ENCODE assay signal across 13 cellular contexts in genomic region chr13:94154362-94154761, GRCh38.
DNase-seq lines count a peak whose midpoint lies in the region; ATAC-seq and TF ChIP-seq lines count a peak whose summit lies in the region.
"Had no signal": no experiment of that assay in that cellular context is flagged by ENCODE, and none has a peak within 500 bp of the region (broad histone marks: within the 10 kb centered on the region; RNA-seq: fewer than 3 reads in every experiment).

No MANE protein-coding gene starts in this region.

- H3K9me3 ChIP-seq in hepatocyte (ENCODE audit: low read depth), result no peaks in the 10 kb centered on the region

- peaks cover 6% of the 10 kb centered on the region for H3K36me3 Mint-ChIP-seq in mesothelial cell of epicardium
- no peaks in the 10 kb centered on the region for H3K36me3 Mint-ChIP-seq in naive thymus-derived CD8-positive, alpha-beta T cell
- H3K36me3 Mint-ChIP-seq: neural progenitor cell had no signal

- WGBS in hepatocyte (ENCODE audit: low lambda C conversion rate, missing lambda C conversion rate), result 88% methylated on average over 1 of the region's 1 CpG

- H3K4me2 ChIP-seq in hepatocyte, result no peak overlapping the region
- H3K4me2 ChIP-seq: BLaER1 treated with 17β-estradiol and CSF1 and Interleukin-3, amounts not matched to agents 10 nM and 100 nM; neural progenitor cell had no signal

- no peak overlapping the region for H3K4me3 Mint-ChIP-seq in mesothelial cell of epicardium
- no peak overlapping the region for H3K4me3 Mint-ChIP-seq in naive thymus-derived CD8-positive, alpha-beta T cell
- H3K4me3 Mint-ChIP-seq: neural progenitor cell had no signal

- no peak for ATAC-seq in naive thymus-derived CD8-positive, alpha-beta T cell

- CTCF ChIA-PET in GM10248 (lab: Yijun Ruan, JAX), result no interaction called here

- TF ChIP-seq CTCF in LNCaP clone FGC (IDR thresholded peaks at IDR 0.05; ENCODE audit: control insufficient read depth, extremely low read depth, insufficient read depth) (no peak), mesothelial cell of epicardium (IDR thresholded peaks at IDR 0.05; ENCODE audit: unreplicated experiment) (no peak), GM10248 (IDR thresholded peaks at IDR 0.05; ENCODE audit: control extremely low read depth, extremely low read depth, low read depth, missing control alignments) (no peak), hepatocyte (IDR thresholded peaks at IDR 0.05; ENCODE audit: poor library complexity) (no peak)

- POLR2A ChIA-PET in naive thymus-derived CD8-positive, alpha-beta T cell (lab: Charles Lee), result no interaction called here
- POLR2A ChIA-PET in GM10248 (lab: Yijun Ruan, JAX), result no interaction called here

- H3K36me3 ChIP-seq in hepatocyte (replicated peaks; ENCODE audit: insufficient read depth, low read depth), result no peaks in the 10 kb centered on the region
- H3K36me3 ChIP-seq: BLaER1 treated with 17β-estradiol and CSF1 and Interleukin-3, amounts not matched to agents 10 nM and 100 nM; neural progenitor cell had no signal

- H3K27ac ChIP-seq in hepatocyte, result no peak overlapping the region
- H3K27ac ChIP-seq: BLaER1 treated with 17β-estradiol and CSF1 and Interleukin-3, amounts not matched to agents 10 nM and 100 nM; dorsolateral prefrontal cortex; neural progenitor cell had no signal

- H4K20me1 ChIP-seq in hepatocyte (ENCODE audit: insufficient read depth, poor library complexity, severe bottlenecking), result no peaks in the 10 kb centered on the region
- H4K20me1 ChIP-seq: BLaER1 treated with 17β-estradiol and CSF1 and Interleukin-3, amounts not matched to agents 10 nM and 100 nM had no signal

- H3K27me3 Mint-ChIP-seq in mesothelial cell of epicardium (ENCODE audit: low read depth), result no peaks in the 10 kb centered on the region
- peaks cover 4 to 28% (median 7%) of the 10 kb centered on the region in 5 donors for H3K27me3 Mint-ChIP-seq in naive thymus-derived CD8-positive, alpha-beta T cell

- peak overlapping the region; percentile 2 for H3K27ac Mint-ChIP-seq in mesothelial cell of epicardium
- H3K27ac Mint-ChIP-seq in naive thymus-derived CD8-positive, alpha-beta T cell, result no peak overlapping the region
- H3K27ac Mint-ChIP-seq: neural progenitor cell had no signal

- no peaks in the 10 kb centered on the region for H3K9me2 ChIP-seq in hepatocyte (replicated peaks; ENCODE audit: insufficient read depth)

- H3K4me3 ChIP-seq in LNCaP clone FGC (ENCODE audit: low read depth, low read length) (no peak overlapping the region), hepatocyte (no peak overlapping the region)
- H3K4me3 ChIP-seq: BLaER1 treated with 17β-estradiol and CSF1 and Interleukin-3, amounts not matched to agents 10 nM and 100 nM; dorsolateral prefrontal cortex; neural progenitor cell had no signal

- H3K79me2 ChIP-seq in hepatocyte, result no peaks in the 10 kb centered on the region

- H3K27me3 ChIP-seq in hepatocyte, result no peaks in the 10 kb centered on the region
- H3K27me3 ChIP-seq: BLaER1 treated with 17β-estradiol and CSF1 and Interleukin-3, amounts not matched to agents 10 nM and 100 nM; dorsolateral prefrontal cortex; neural progenitor cell had no signal

- H3K9me3 Mint-ChIP-seq in mesothelial cell of epicardium, result peaks cover 4% of the 10 kb centered on the region
- H3K9me3 Mint-ChIP-seq in naive thymus-derived CD8-positive, alpha-beta T cell, result peaks cover 0 to 10% (median 0%) of the 10 kb centered on the region in 9 donors
- H3K9me3 Mint-ChIP-seq: neural progenitor cell had no signal

- no peaks in the 10 kb centered on the region for H3K4me1 ChIP-seq in hepatocyte (ENCODE audit: insufficient read depth)
- H3K4me1 ChIP-seq: BLaER1 treated with 17β-estradiol and CSF1 and Interleukin-3, amounts not matched to agents 10 nM and 100 nM; neural progenitor cell had no signal

- DNase-seq in AG08395 (ENCODE audit: low spot score), result peak; percentile 68
- DNase-seq in LNCaP clone FGC (ENCODE audit: low read depth), result peak; percentile 69
- peak; percentile 50 for DNase-seq in epidermal melanocyte (ENCODE audit: insufficient read length, low spot score)
- no peak for DNase-seq in mesothelial cell of epicardium (ENCODE audit: low spot score in 2 of 2, unreplicated experiment in 2 of 2)
- DNase-seq in naive thymus-derived CD8-positive, alpha-beta T cell, result no peak
- no peak for DNase-seq in GM10248 (ENCODE audit: extremely low spot score)
- DNase-seq in SW480 (ENCODE audit: low spot score), result no peak
- DNase-seq in hepatocyte (ENCODE audit: low spot score), result no peak
- DNase-seq: dorsolateral prefrontal cortex; NCI-H187 treated with DMSO at 0.1 percent for 48 hours; stimulated activated CD4-positive, alpha-beta T cell treated with anti-CD3 and anti-CD28 coated beads, Interleukin-2, amount 100 ng/mL, for 48 hours had no signal

- peaks cover 13% of the 10 kb centered on the region for H3K4me1 Mint-ChIP-seq in mesothelial cell of epicardium
- H3K4me1 Mint-ChIP-seq in naive thymus-derived CD8-positive, alpha-beta T cell, result no peaks in the 10 kb centered on the region

- H2AFZ ChIP-seq in hepatocyte, result no peak overlapping the region
- H2AFZ ChIP-seq: neural progenitor cell had no signal

Comparison
In these comparisons a context has a peak if more than half of its experiments do, and no peak if none do; other contexts are left out.
1. DNase-seq: peak in AG08395 (single experiment), LNCaP clone FGC (single experiment) and epidermal melanocyte (single experiment); none in mesothelial cell of epicardium (0 of 2), naive thymus-derived CD8-positive, alpha-beta T cell (0 of 10), GM10248 (single experiment), SW480 (single experiment) and hepatocyte (single experiment).